ENCODE assay signal across 22 cellular contexts in the genomic region with DNA sequence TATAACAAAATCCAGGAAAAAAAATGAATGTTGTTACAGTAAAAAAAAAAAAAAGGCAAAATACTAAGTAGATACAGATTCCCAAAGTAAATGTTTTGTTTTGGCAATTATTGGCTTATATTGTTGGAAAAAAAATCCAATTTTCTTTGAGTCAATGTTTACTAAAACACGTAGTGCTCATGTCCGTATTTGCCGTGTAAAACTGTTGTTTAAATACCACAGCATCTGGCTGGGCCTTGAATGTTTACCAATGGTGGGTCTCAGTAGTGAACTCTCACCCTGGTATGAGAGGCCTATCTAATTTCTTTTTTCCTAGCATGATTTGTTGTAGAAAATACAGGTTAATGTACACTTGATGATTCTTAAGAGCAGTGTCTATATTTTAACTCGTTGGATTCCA. TPM values are rescaled to one million over a fixed set of nuclear protein-coding genes. Genes with fewer than 3 reads are reported as not detected.
"Had no signal": no experiment of that assay in that cellular context is flagged by ENCODE, and none has a peak within 500 bp of the region (broad histone marks: within the 10 kb centered on the region; RNA-seq: fewer than 3 reads in every experiment).

No MANE protein-coding gene starts in this region.

- H3K36me3 Mint-ChIP-seq: activated CD8-positive, alpha-beta memory T cell treated with anti-CD3 and anti-CD28 coated beads, Interleukin-2, amount 10 ng/mL, durations not matched to agents 7 days and 5 days; activated naive CD8-positive, alpha-beta T cell; immature natural killer cell; naive thymus-derived CD8-positive, alpha-beta T cell had no signal

- H3K27me3 ChIP-seq: esophagus muscularis mucosa, vagina had no signal

- H3K4me3 ChIP-seq: esophagus muscularis mucosa, heart right ventricle, psoas muscle, transverse colon, vagina had no signal

- H3K9me3 ChIP-seq: esophagus muscularis mucosa, heart right ventricle, psoas muscle, transverse colon, vagina had no signal

- H3K9me3 Mint-ChIP-seq: activated B cell treated with CpG ODN at 0.5 μM for 24 hours; activated CD4-positive, alpha-beta memory T cell treated with anti-CD3 and anti-CD28 coated beads, Interleukin-2, amount 10 ng/mL, durations not matched to agents 7 days and 5 days; dendritic cell treated with granulocyte-macrophage colony-stimulating factor and Interleukin-4, amounts not matched to agents 40 ng/mL and 50 ng/mL, for 4 days; immature natural killer cell; naive thymus-derived CD8-positive, alpha-beta T cell; stimulated activated naive CD8-positive, alpha-beta T cell treated with anti-CD3 and anti-CD28 coated beads, Interleukin-15, Interleukin-2, amounts not matched to agents 100 ng/mL and 50 ng/mL, for 24 hours had no signal

- H3K4me1 Mint-ChIP-seq: activated B cell treated with CpG ODN at 0.5 μM for 24 hours; activated CD4-positive, alpha-beta memory T cell treated with anti-CD3 and anti-CD28 coated beads, Interleukin-2, amount 10 ng/mL, durations not matched to agents 7 days and 5 days; activated CD8-positive, alpha-beta memory T cell treated with anti-CD3 and anti-CD28 coated beads, Interleukin-2, amount 10 ng/mL, durations not matched to agents 7 days and 5 days; immature natural killer cell; naive thymus-derived CD8-positive, alpha-beta T cell had no signal

- DNase-seq: activated B cell treated with CpG ODN at 0.5 μM for 24 hours; activated CD4-positive, alpha-beta memory T cell treated with anti-CD3 and anti-CD28 coated beads, Interleukin-2, amount 10 ng/mL, durations not matched to agents 7 days and 5 days; activated CD4-positive, alpha-beta T cell treated with anti-CD3 and anti-CD28 coated beads for 48 hours; activated CD8-positive, alpha-beta memory T cell treated with anti-CD3 and anti-CD28 coated beads, Interleukin-2, amount 10 ng/mL, durations not matched to agents 7 days and 5 days; effector CD8-positive, alpha-beta T cell; heart right ventricle; immature natural killer cell; kidney glomerular epithelial cell; mesenchymal stem cell; naive thymus-derived CD8-positive, alpha-beta T cell; psoas muscle; right cardiac atrium; stimulated activated CD4-positive, alpha-beta T cell treated with anti-CD3 and anti-CD28 coated beads, Interleukin-2, amount 100 ng/mL, for 48 hours; transverse colon had no signal

- H3K4me3 Mint-ChIP-seq: activated B cell treated with CpG ODN at 0.5 μM for 24 hours; activated CD4-positive, alpha-beta memory T cell treated with anti-CD3 and anti-CD28 coated beads, Interleukin-2, amount 10 ng/mL, durations not matched to agents 7 days and 5 days; activated CD8-positive, alpha-beta memory T cell treated with anti-CD3 and anti-CD28 coated beads, Interleukin-2, amount 10 ng/mL, durations not matched to agents 7 days and 5 days; activated naive CD8-positive, alpha-beta T cell; dendritic cell treated with granulocyte-macrophage colony-stimulating factor and Interleukin-4, amounts not matched to agents 40 ng/mL and 50 ng/mL, for 4 days; immature natural killer cell; naive thymus-derived CD8-positive, alpha-beta T cell; stimulated activated naive CD8-positive, alpha-beta T cell treated with anti-CD3 and anti-CD28 coated beads, Interleukin-15, Interleukin-2, amounts not matched to agents 100 ng/mL and 50 ng/mL, for 24 hours had no signal

- H3K36me3 ChIP-seq: esophagus muscularis mucosa, heart right ventricle, transverse colon, vagina had no signal

- ATAC-seq: activated CD8-positive, alpha-beta memory T cell treated with anti-CD3 and anti-CD28 coated beads, Interleukin-2, amount 10 ng/mL, durations not matched to agents 7 days and 5 days; heart right ventricle; naive thymus-derived CD8-positive, alpha-beta T cell; psoas muscle; right cardiac atrium had no signal

- H3K4me1 ChIP-seq: esophagus muscularis mucosa, heart right ventricle, psoas muscle, transverse colon, vagina had no signal

- H3K27ac ChIP-seq: esophagus muscularis mucosa, heart right ventricle, psoas muscle, transverse colon, vagina had no signal

- H3K27ac Mint-ChIP-seq: activated B cell treated with CpG ODN at 0.5 μM for 24 hours; activated CD4-positive, alpha-beta memory T cell treated with anti-CD3 and anti-CD28 coated beads, Interleukin-2, amount 10 ng/mL, durations not matched to agents 7 days and 5 days; activated CD8-positive, alpha-beta memory T cell treated with anti-CD3 and anti-CD28 coated beads, Interleukin-2, amount 10 ng/mL, durations not matched to agents 7 days and 5 days; activated naive CD8-positive, alpha-beta T cell; dendritic cell treated with granulocyte-macrophage colony-stimulating factor and Interleukin-4, amounts not matched to agents 40 ng/mL and 50 ng/mL, for 4 days; immature natural killer cell; naive thymus-derived CD8-positive, alpha-beta T cell; stimulated activated naive CD8-positive, alpha-beta T cell treated with anti-CD3 and anti-CD28 coated beads, Interleukin-15, Interleukin-2, amounts not matched to agents 100 ng/mL and 50 ng/mL, for 24 hours had no signal

RNA-seq across cellular contexts. Expression of gene SLC26A5, which starts 41.4 kb away (rescaled TPM):
- total RNA-seq: activated B cell treated with CpG ODN at 0.5 μM for 24 hours; activated CD4-positive, alpha-beta memory T cell treated with anti-CD3 and anti-CD28 coated beads, Interleukin-2, amount 10 ng/mL, durations not matched to agents 7 days and 5 days; activated CD8-positive, alpha-beta memory T cell treated with anti-CD3 and anti-CD28 coated beads, Interleukin-2, amount 10 ng/mL, durations not matched to agents 7 days and 5 days; endothelial cell of umbilical vein; heart right ventricle; naive thymus-derived CD8-positive, alpha-beta T cell; osteocyte; psoas muscle; right cardiac atrium; skeletal muscle tissue; vagina had no signal
